Comparison of ENCODE assay signal across 8 cellular contexts in genomic region chr2:38508311-38509039, GRCh38.
DNase-seq lines count a peak whose midpoint lies in the region; ATAC-seq and TF ChIP-seq lines count a peak whose summit lies in the region.

No MANE protein-coding gene starts in this region.

- ATAC-seq in HG03432 (IDR thresholded peaks at IDR 0.05; ENCODE audit: unreplicated experiment) (peak; percentile 68), mucosa of descending colon (peak; percentile 92), HG02973 (IDR thresholded peaks at IDR 0.05; ENCODE audit: unreplicated experiment) (no peak)

- H3K4me3 Mint-ChIP-seq in activated CD4-positive, alpha-beta memory T cell treated with anti-CD3 and anti-CD28 coated beads, Interleukin-2, amount 10 ng/mL, durations not matched to agents 7 days and 5 days, result no peak overlapping the region
- no peak overlapping the region for H3K4me3 Mint-ChIP-seq in endodermal cell

- H3K9me3 Mint-ChIP-seq in activated CD4-positive, alpha-beta memory T cell treated with anti-CD3 and anti-CD28 coated beads, Interleukin-2, amount 10 ng/mL, durations not matched to agents 7 days and 5 days, result peaks cover 4% of the 10 kb centered on the region
- H3K9me3 Mint-ChIP-seq in endodermal cell, result peaks cover 11% of the 10 kb centered on the region

- H3K27me3 ChIP-seq in endodermal cell (ENCODE audit: control insufficient read depth, insufficient read depth, low read length, poor library complexity, severe bottlenecking), result no peaks in the 10 kb centered on the region

- H3K36me3 ChIP-seq in endodermal cell (ENCODE audit: control insufficient read depth, insufficient read depth, low read length), result no peaks in the 10 kb centered on the region
- H3K36me3 ChIP-seq in mucosa of descending colon (ENCODE audit: low read depth), result no peaks in the 10 kb centered on the region

- H3K9ac ChIP-seq in endodermal cell (ENCODE audit: extremely low read depth, low read length, poor library complexity, severe bottlenecking), result no peak overlapping the region

- intact Hi-C loops in mucosa of descending colon (cut with DNase I, micrococcal nuclease), result loop anchor here in 1 of 2 donors (5.0 kb wide), 1 partner anchor 191 kb away; no protein-coding TSS in a partner anchor

- POLR2A ChIA-PET in activated CD4-positive, alpha-beta memory T cell treated with anti-CD3 and anti-CD28 coated beads, Interleukin-2, amount 10 ng/mL, durations not matched to agents 7 days and 5 days (lab: Charles Lee), result interaction anchor here (1.2 to 1.7 kb wide), 3 partner anchors 41 to 192 kb away, joined by 3 to 28 read pairs (median 4); no protein-coding TSS in a partner anchor

- peaks cover 16% of the 10 kb centered on the region for H3K4me1 Mint-ChIP-seq in activated CD4-positive, alpha-beta memory T cell treated with anti-CD3 and anti-CD28 coated beads, Interleukin-2, amount 10 ng/mL, durations not matched to agents 7 days and 5 days
- peaks cover 2% of the 10 kb centered on the region for H3K4me1 Mint-ChIP-seq in endodermal cell

- 24 to 39% methylated on average over 4 to 10 of the region's 10 CpGs for WGBS in endodermal cell (ENCODE audit: insufficient coverage in 1 of 2, insufficient read length in 1 of 2), 2 experiments

- H3K36me3 Mint-ChIP-seq in activated CD4-positive, alpha-beta memory T cell treated with anti-CD3 and anti-CD28 coated beads, Interleukin-2, amount 10 ng/mL, durations not matched to agents 7 days and 5 days (ENCODE audit: low read depth), result peaks cover 5% of the 10 kb centered on the region
- H3K36me3 Mint-ChIP-seq in endodermal cell (ENCODE audit: low read depth), result no peaks in the 10 kb centered on the region

- peaks cover 4% of the 10 kb centered on the region for H3K27me3 Mint-ChIP-seq in activated CD4-positive, alpha-beta memory T cell treated with anti-CD3 and anti-CD28 coated beads, Interleukin-2, amount 10 ng/mL, durations not matched to agents 7 days and 5 days
- peaks cover 9% of the 10 kb centered on the region for H3K27me3 Mint-ChIP-seq in endodermal cell (ENCODE audit: insufficient read depth)

- CTCF ChIA-PET in activated CD4-positive, alpha-beta memory T cell treated with anti-CD3 and anti-CD28 coated beads, Interleukin-2, amount 10 ng/mL, durations not matched to agents 7 days and 5 days (lab: Charles Lee), result interaction anchor here (0.7 to 5.2 kb wide), 55 partner anchors 9 to 1306 kb away, joined by 3 to 146 read pairs (median 5); partner anchors contain the start of gene CYP1B1

- peak; percentile 21 for DNase-seq in NCI-H774 (lab: John Stamatoyannopoulos, UW)
- peak; percentile 84 for DNase-seq in activated CD4-positive, alpha-beta memory T cell treated with anti-CD3 and anti-CD28 coated beads, Interleukin-2, amount 10 ng/mL, durations not matched to agents 7 days and 5 days
- peak; percentile 97 for DNase-seq in endodermal cell
- DNase-seq in mucosa of descending colon, result peak; percentile 65 to 96 (median 79)
- peak; percentile 38 to 57 for DNase-seq in stimulated activated CD8-positive, alpha-beta memory T cell treated with anti-CD3 and anti-CD28 coated beads, Interleukin-4, amount 100 ng/mL, for 1 hour (ENCODE audit: low read depth in 2 of 2, low spot score in 1 of 2)

- H3K4me1 ChIP-seq in endodermal cell (ENCODE audit: control insufficient read depth, insufficient read depth, low read length) (no peaks in the 10 kb centered on the region), mucosa of descending colon (ENCODE audit: low read depth) (no peaks in the 10 kb centered on the region)

- H3K9me3 ChIP-seq in endodermal cell (ENCODE audit: control insufficient read depth, low read length), result no peaks in the 10 kb centered on the region
- no peaks in the 10 kb centered on the region for H3K9me3 ChIP-seq in mucosa of descending colon

- H3K4me3 ChIP-seq in endodermal cell (ENCODE audit: low read length) (no peak overlapping the region), mucosa of descending colon (no peak overlapping the region)

- no peak overlapping the region for H3K27ac ChIP-seq in endodermal cell (ENCODE audit: low read depth, low read length)

- no peak overlapping the region for H3K27ac Mint-ChIP-seq in activated CD4-positive, alpha-beta memory T cell treated with anti-CD3 and anti-CD28 coated beads, Interleukin-2, amount 10 ng/mL, durations not matched to agents 7 days and 5 days
- no peak overlapping the region for H3K27ac Mint-ChIP-seq in endodermal cell

- peak; percentile 70 for TF ChIP-seq CTCF in GM12874 (IDR thresholded peaks at IDR 0.05; ENCODE audit: insufficient read depth, low read depth, low read length)
- peak; percentile 92 for TF ChIP-seq CTCF in endodermal cell (conservative IDR thresholded peaks at IDR 0.05)
- TF ChIP-seq CTCF in mucosa of descending colon (IDR thresholded peaks at IDR 0.05), result peak; percentile 18

Comparison
In these comparisons a context has a peak if more than half of its experiments do, and no peak if none do; other contexts are left out.
1. CTCF ChIP-seq: peak in every context shown above with its lines; median percentile 92 in endodermal cell; 70 in GM12874; 18 in mucosa of descending colon.
2. DNase-seq: peak in every context shown above with its lines; median percentile 97 in endodermal cell; 84 in activated CD4-positive, alpha-beta memory T cell treated with anti-CD3 and anti-CD28 coated beads, Interleukin-2, amount 10 ng/mL, durations not matched to agents 7 days and 5 days; 79 in mucosa of descending colon; 48 in stimulated activated CD8-positive, alpha-beta memory T cell treated with anti-CD3 and anti-CD28 coated beads, Interleukin-4, amount 100 ng/mL, for 1 hour; 21 in NCI-H774.